Comparison of ENCODE assay signal across 30 cellular contexts in genomic region chr2:177180269-177181021, GRCh38.
"Had no signal": no experiment of that assay in that cellular context is flagged by ENCODE, and none has a peak within 500 bp of the region (broad histone marks: within the 10 kb centered on the region; RNA-seq: fewer than 3 reads in every experiment).

No MANE protein-coding gene starts in this region.

- DNase-seq: activated CD4-positive, alpha-beta memory T cell treated with anti-CD3 and anti-CD28 coated beads, Interleukin-2, amount 10 ng/mL, durations not matched to agents 7 days and 5 days; activated CD4-positive, alpha-beta T cell treated with anti-CD3 and anti-CD28 coated beads for 1 hour; activated CD4-positive, alpha-beta T cell treated with anti-CD3 and anti-CD28 coated beads for 48 hours; activated CD4-positive, CD25-positive, alpha-beta regulatory T cell; activated CD8-positive, alpha-beta memory T cell treated with anti-CD3 and anti-CD28 coated beads for 24 hours; activated CD8-positive, alpha-beta memory T cell treated with anti-CD3 and anti-CD28 coated beads, Interleukin-2, amount 10 ng/mL, durations not matched to agents 7 days and 5 days; activated CD8-positive, alpha-beta memory T cell treated with anti-CD3 and anti-CD28 coated beads, Interleukin-2, amount 50 U/mL, for 48 hours; activated effector memory CD4-positive, alpha-beta T cell treated with Interleukin-2 at 50 U/mL for 16 hours; activated naive CD4-positive, alpha-beta T cell treated with anti-CD3 and anti-CD28 coated beads, Interleukin-2, amount 10 ng/mL, durations not matched to agents 7 days and 5 days; activated T-cell treated with anti-CD3 and anti-CD28 coated beads, Interleukin-2, amount 50 U/mL, for 48 hours; amniotic stem cell; aorta; brain microvascular endothelial cell; central memory CD4-positive, alpha-beta T cell; MM.1S; NCI-H1048; NCI-H1105 treated with DMSO at 0.1 percent for 48 hours; NCI-H1436; NCI-H1694 treated with DMSO at 0.1 percent for 48 hours; NCI-H2029; NCI-H510A; NCI-H748 treated with DMSO at 0.1 percent for 48 hours; OCI-M1; SHP77; SJCRH30; T1000; WERI-Rb-1 had no signal

- H3K9me3 ChIP-seq: SJCRH30 had no signal

- H3K27me3 ChIP-seq: SJCRH30 had no signal

- H3K4me3 ChIP-seq: SJCRH30, SK-N-MC had no signal

- H3K9ac ChIP-seq: KMS-11 had no signal

- H3K27ac ChIP-seq: brain microvascular endothelial cell, KMS-11, SJCRH30, SK-N-MC, WERI-Rb-1 had no signal

- H3K36me3 ChIP-seq: brain microvascular endothelial cell, SJCRH30, WERI-Rb-1 had no signal

- ATAC-seq: activated CD8-positive, alpha-beta memory T cell treated with anti-CD3 and anti-CD28 coated beads, Interleukin-2, amount 10 ng/mL, durations not matched to agents 7 days and 5 days; Panc1 had no signal

- H3K4me2 ChIP-seq: KMS-11 had no signal
